Comparison of ENCODE assay signal across 1 cellular context in genomic region chr16:14634389-14634725, GRCh38.
A peak's percentile ranks its signal among the peaks of the same experiment; 100 is the strongest.
TF ChIP-seq lines count a peak whose summit lies in the region.

No MANE protein-coding gene starts in this region.

TF ChIP-seq in K562, 482 proteins besides CTCF, POLR2A, EP300 and RAD21:
- TF ChIP-seq ZBTB11 (CRISPR knock-in tag; IDR thresholded peaks at IDR 0.05) (0 out of 6 replicates have a peak, but pooled peaks of 1 of the 3 experiments have one; percentile 19), ZNF408 (CRISPR knock-in tag; IDR thresholded peaks at IDR 0.05; ENCODE audit: low read depth) (no peak), HMG20B (CRISPR knock-in tag; IDR thresholded peaks at IDR 0.05) (no peak), DIDO1 (tag; IDR thresholded peaks at IDR 0.05; ENCODE audit: low read depth) (no peak), ESRRB (CRISPR knock-in tag; IDR thresholded peaks at IDR 0.05; ENCODE audit: borderline replicate concordance) (no peak), HDAC2 (IDR thresholded peaks at IDR 0.05) (0 out of 2 replicates have a peak, but pooled peaks have one; percentile 3), ZHX1 (conservative IDR thresholded peaks at IDR 0.05; ENCODE audit: low read length) (no peak), ZNF589 (CRISPR knock-in tag; IDR thresholded peaks at IDR 0.05; ENCODE audit: low read depth) (no peak), SLC30A9 (CRISPR knock-in tag; IDR thresholded peaks at IDR 0.05) (no peak), MTA2 (IDR thresholded peaks at IDR 0.05; ENCODE audit: low read depth) (no peak), MNT (conservative IDR thresholded peaks at IDR 0.05) (peak; percentile 12 to 46; a peak in 2 of 4 replicates)
TF ChIP-seq in K562: peak in this region for 3.
